Comparison of ENCODE assay signal across 1 cellular context in the genomic region with DNA sequence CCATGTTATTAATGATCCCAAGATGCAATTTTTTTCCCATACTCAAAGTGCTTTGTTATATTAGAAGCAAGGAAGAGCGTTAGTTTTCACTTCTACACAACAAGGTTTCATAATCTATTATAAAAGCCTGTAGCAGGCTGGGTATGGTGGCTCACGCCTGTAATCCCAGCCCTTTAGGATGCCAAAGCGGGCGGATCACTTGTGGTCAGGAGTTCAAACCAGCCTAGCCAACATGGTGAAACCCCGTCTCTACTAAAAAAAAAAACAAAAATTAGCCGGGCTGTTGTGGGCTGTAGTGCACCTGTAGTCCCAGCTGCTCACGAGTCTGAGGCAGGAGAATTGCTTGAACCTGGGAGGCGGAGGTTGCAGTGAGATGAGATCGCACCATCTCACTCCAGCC.
TF ChIP-seq lines count a peak whose summit lies in the region.

No MANE protein-coding gene starts in this region.

TF ChIP-seq in IMR-90, 13 proteins besides CTCF, POLR2A, EP300 and RAD21:
- TF ChIP-seq, protein P1, sequence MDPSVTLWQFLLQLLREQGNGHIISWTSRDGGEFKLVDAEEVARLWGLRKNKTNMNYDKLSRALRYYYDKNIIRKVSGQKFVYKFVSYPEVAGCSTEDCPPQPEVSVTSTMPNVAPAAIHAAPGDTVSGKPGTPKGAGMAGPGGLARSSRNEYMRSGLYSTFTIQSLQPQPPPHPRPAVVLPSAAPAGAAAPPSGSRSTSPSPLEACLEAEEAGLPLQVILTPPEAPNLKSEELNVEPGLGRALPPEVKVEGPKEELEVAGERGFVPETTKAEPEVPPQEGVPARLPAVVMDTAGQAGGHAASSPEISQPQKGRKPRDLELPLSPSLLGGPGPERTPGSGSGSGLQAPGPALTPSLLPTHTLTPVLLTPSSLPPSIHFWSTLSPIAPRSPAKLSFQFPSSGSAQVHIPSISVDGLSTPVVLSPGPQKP (IDR thresholded peaks at IDR 0.05; ENCODE audit: borderline replicate concordance, low read depth, low read length) = no peak
- TF ChIP-seq, protein P2, sequence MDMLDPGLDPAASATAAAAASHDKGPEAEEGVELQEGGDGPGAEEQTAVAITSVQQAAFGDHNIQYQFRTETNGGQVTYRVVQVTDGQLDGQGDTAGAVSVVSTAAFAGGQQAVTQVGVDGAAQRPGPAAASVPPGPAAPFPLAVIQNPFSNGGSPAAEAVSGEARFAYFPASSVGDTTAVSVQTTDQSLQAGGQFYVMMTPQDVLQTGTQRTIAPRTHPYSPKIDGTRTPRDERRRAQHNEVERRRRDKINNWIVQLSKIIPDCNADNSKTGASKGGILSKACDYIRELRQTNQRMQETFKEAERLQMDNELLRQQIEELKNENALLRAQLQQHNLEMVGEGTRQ (IDR thresholded peaks at IDR 0.05; ENCODE audit: low read depth, low read length) = no peak
- TF ChIP-seq RCOR1 (IDR thresholded peaks at IDR 0.05; ENCODE audit: insufficient replicate concordance, low read length) (no peak), MXI1 (IDR thresholded peaks at IDR 0.05; ENCODE audit: borderline replicate concordance, low read depth, low read length) (no peak), CHD1 (IDR thresholded peaks at IDR 0.05; ENCODE audit: low read depth, low read length) (no peak), MAFK (IDR thresholded peaks at IDR 0.05; ENCODE audit: low read depth, low read length) (no peak), RFX5 (IDR thresholded peaks at IDR 0.05; ENCODE audit: low read depth, low read length) (no peak), FOS (IDR thresholded peaks at IDR 0.05; ENCODE audit: low read depth, low read length) (no peak), CEBPB (IDR thresholded peaks at IDR 0.05; ENCODE audit: low read depth, low read length) (no peak), SMC3 (IDR thresholded peaks at IDR 0.05; ENCODE audit: low read depth, low read length) (no peak)
TF ChIP-seq in IMR-90: peak in this region for 0.
